In genomic region chr7:507623-508305, GRCh38 we compare ENCODE assay signal across 35 cellular contexts. TPM values are rescaled to one million over a fixed set of nuclear protein-coding genes. Genes with fewer than 3 reads are reported as not detected.
A peak's percentile ranks its signal among the peaks of the same experiment; 100 is the strongest.
DNase-seq lines count a peak whose midpoint lies in the region; ATAC-seq and TF ChIP-seq lines count a peak whose summit lies in the region.
"Had no signal": no experiment of that assay in that cellular context is flagged by ENCODE, and none has a peak within 500 bp of the region (broad histone marks: within the 10 kb centered on the region; RNA-seq: fewer than 3 reads in every experiment).

No MANE protein-coding gene starts in this region.

- H3K27me3 Mint-ChIP-seq in activated CD4-positive, alpha-beta T cell treated with anti-CD3 and anti-CD28 coated beads for 36 hours: no peaks in the 10 kb centered on the region
- H3K27me3 Mint-ChIP-seq: activated naive CD8-positive, alpha-beta T cell treated with anti-CD3 and anti-CD28 coated beads for 36 hours; memory B cell had no signal

- H3K27ac ChIP-seq in hepatocyte: peak overlapping the region; percentile 62
- no peak overlapping the region for H3K27ac ChIP-seq in psoas muscle
- H3K27ac ChIP-seq: cardiac muscle cell, PC-9 had no signal

- no peak overlapping the region for H3K4me3 ChIP-seq in hepatocyte
- H3K4me3 ChIP-seq in psoas muscle: no peak overlapping the region
- H3K4me3 ChIP-seq: cardiac muscle cell, PC-9, stomach had no signal

- ATAC-seq in Right ventricle myocardium inferior: no peak
- ATAC-seq in psoas muscle: no peak
- no peak for ATAC-seq in activated CD4-positive, alpha-beta T cell treated with anti-CD3 and anti-CD28 coated beads for 36 hours
- ATAC-seq in GM18867 (IDR thresholded peaks at IDR 0.05; ENCODE audit: unreplicated experiment): no peak
- ATAC-seq: effector memory CD8-positive, alpha-beta T cell had no signal

- peaks cover 7% of the 10 kb centered on the region for H4K20me1 ChIP-seq in hepatocyte (ENCODE audit: insufficient read depth, poor library complexity, severe bottlenecking)

- no peaks in the 10 kb centered on the region for H3K36me3 ChIP-seq in hepatocyte (replicated peaks; ENCODE audit: insufficient read depth, low read depth)
- H3K36me3 ChIP-seq in psoas muscle (ENCODE audit: insufficient read depth in 1 of 2, low read depth in 1 of 2): peaks cover 0 to 62% of the 10 kb centered on the region in 2 donors
- H3K36me3 ChIP-seq: cardiac muscle cell had no signal

- CTCF ChIA-PET in activated CD4-positive, alpha-beta T cell treated with anti-CD3 and anti-CD28 coated beads for 36 hours (lab: Charles Lee): no interaction called here

- WGBS in hepatocyte (ENCODE audit: low lambda C conversion rate, missing lambda C conversion rate): 84% methylated on average over 14 of the region's 17 CpGs
- WGBS in psoas muscle, 3 donors: 80 to 89% (median 80%) methylated on average over 16 to 17 of the region's 17 CpGs

- H3K4me1 ChIP-seq in hepatocyte (ENCODE audit: insufficient read depth) (peaks cover 30% of the 10 kb centered on the region), psoas muscle (peaks cover 17% of the 10 kb centered on the region)

- no peaks in the 10 kb centered on the region for H3K9me2 ChIP-seq in hepatocyte (replicated peaks; ENCODE audit: insufficient read depth)

- no peaks in the 10 kb centered on the region for H3K9me3 Mint-ChIP-seq in activated CD4-positive, alpha-beta T cell treated with anti-CD3 and anti-CD28 coated beads for 36 hours (ENCODE audit: low read depth)
- H3K9me3 Mint-ChIP-seq: activated naive CD8-positive, alpha-beta T cell treated with anti-CD3 and anti-CD28 coated beads for 36 hours; effector memory CD8-positive, alpha-beta T cell; memory B cell; nephron progenitor cell; T-helper 2 cell treated with Interferon-gamma antibody and Interleukin-4, amounts not matched to agents 5 μg/mL and 100 μg/mL, for 36 hours had no signal

- TF ChIP-seq CTCF in hepatocyte (IDR thresholded peaks at IDR 0.05; ENCODE audit: poor library complexity): no peak
- TF ChIP-seq CTCF in psoas muscle (IDR thresholded peaks at IDR 0.05): no peak

- H3K36me3 Mint-ChIP-seq in activated CD4-positive, alpha-beta T cell treated with anti-CD3 and anti-CD28 coated beads for 36 hours (ENCODE audit: low read depth): no peaks in the 10 kb centered on the region
- H3K36me3 Mint-ChIP-seq: activated naive CD8-positive, alpha-beta T cell treated with anti-CD3 and anti-CD28 coated beads for 36 hours; memory B cell had no signal

- no peaks in the 10 kb centered on the region for H3K4me1 Mint-ChIP-seq in activated CD4-positive, alpha-beta T cell treated with anti-CD3 and anti-CD28 coated beads for 36 hours
- H3K4me1 Mint-ChIP-seq: activated naive CD8-positive, alpha-beta T cell treated with anti-CD3 and anti-CD28 coated beads for 36 hours; memory B cell had no signal

- POLR2A ChIA-PET in activated CD4-positive, alpha-beta T cell treated with anti-CD3 and anti-CD28 coated beads for 36 hours (lab: Charles Lee): no interaction called here

- H3K4me3 Mint-ChIP-seq in activated CD4-positive, alpha-beta T cell treated with anti-CD3 and anti-CD28 coated beads for 36 hours: no peak overlapping the region
- H3K4me3 Mint-ChIP-seq: activated naive CD8-positive, alpha-beta T cell treated with anti-CD3 and anti-CD28 coated beads for 36 hours; effector memory CD8-positive, alpha-beta T cell; memory B cell; nephron progenitor cell; T-helper 2 cell treated with Interferon-gamma antibody and Interleukin-4, amounts not matched to agents 5 μg/mL and 100 μg/mL, for 36 hours had no signal

- no peaks in the 10 kb centered on the region for H3K27me3 ChIP-seq in hepatocyte
- H3K27me3 ChIP-seq in psoas muscle (ENCODE audit: insufficient read depth in 3 of 3, low read length in 2 of 3): no peaks in the 10 kb centered on the region
- H3K27me3 ChIP-seq: cardiac muscle cell, stomach had no signal

- no peak overlapping the region for H3K4me2 ChIP-seq in hepatocyte
- H3K4me2 ChIP-seq: PC-9 had no signal

- no peak overlapping the region for H2AFZ ChIP-seq in hepatocyte
- H2AFZ ChIP-seq: PC-9 had no signal

- intact Hi-C loops in Right ventricle myocardium inferior (cut with DNase I) (no loop called here), cardiac septum (cut with DNase I) (no loop called here), psoas muscle (cut with DNase I) (no loop called here)
- intact Hi-C loops in activated CD4-positive, alpha-beta T cell treated with anti-CD3 and anti-CD28 coated beads for 36 hours (cut with DNase I, micrococcal nuclease): no loop called here

- H3K79me2 ChIP-seq in hepatocyte: peaks cover 18% of the 10 kb centered on the region

- no peaks in the 10 kb centered on the region for H3K9me3 ChIP-seq in hepatocyte (ENCODE audit: low read depth)
- no peaks in the 10 kb centered on the region for H3K9me3 ChIP-seq in psoas muscle
- H3K9me3 ChIP-seq: stomach had no signal

- DNase-seq in Right ventricle myocardium inferior (ENCODE audit: missing footprints) (peak; percentile 33), cardiac septum (ENCODE audit: low spot score) (no peak), hepatocyte (ENCODE audit: low spot score) (no peak), psoas muscle (peak; percentile 10 to 34), ecto neural progenitor cell (ENCODE audit: low spot score) (no peak), NOMO-1 (lab: John Stamatoyannopoulos, UW; ENCODE audit: unreplicated experiment in 2 of 2) (no peak)
- no peak for DNase-seq in activated CD4-positive, alpha-beta T cell treated with anti-CD3 and anti-CD28 coated beads for 36 hours
- DNase-seq: 8988T; activated CD4-positive, alpha-beta T cell treated with anti-CD3 and anti-CD28 coated beads for 4 hours; activated gamma-delta T cell; activated naive CD8-positive, alpha-beta T cell treated with anti-CD3 and anti-CD28 coated beads for 36 hours; activated T-cell treated with anti-CD3 and anti-CD28 coated beads for 4 hours; anterior cingulate cortex; C1 segment of cervical spinal cord; COR-L47; cortex of kidney; DMS79; effector memory CD8-positive, alpha-beta T cell; IMR-90; NCI-H1417 treated with DMSO at 0.1 percent for 48 hours; NCI-H2081 treated with DMSO at 0.1 percent for 48 hours; NCI-H2227 treated with DMSO at 0.1 percent for 48 hours; NCI-H526 treated with DMSO at 0.1 percent for 48 hours; nephron progenitor cell; NK-92 treated with Interleukin-12 subunit alpha and Interleukin-12 subunit beta, amount 100 ng/mL, for 24 hours; PC-9; retina; stimulated activated CD4-positive, alpha-beta T cell treated with anti-CD3 and anti-CD28 coated beads, Interleukin-12 subunit alpha, Interleukin-12 subunit beta, amount 100 ng/mL, for 4 hours; stimulated activated CD4-positive, alpha-beta T cell treated with anti-CD3 and anti-CD28 coated beads, Interleukin-2, amount 100 ng/mL, for 48 hours; stomach; trophoblast cell had no signal

- H3K27ac Mint-ChIP-seq in activated CD4-positive, alpha-beta T cell treated with anti-CD3 and anti-CD28 coated beads for 36 hours: no peak overlapping the region
- H3K27ac Mint-ChIP-seq: activated naive CD8-positive, alpha-beta T cell treated with anti-CD3 and anti-CD28 coated beads for 36 hours; effector memory CD8-positive, alpha-beta T cell; memory B cell; nephron progenitor cell; T-helper 2 cell treated with Interferon-gamma antibody and Interleukin-4, amounts not matched to agents 5 μg/mL and 100 μg/mL, for 36 hours had no signal

RNA-seq across cellular contexts. Expression of gene PDGFA, which starts 11.9 kb away (rescaled TPM):
- total RNA-seq in Right ventricle myocardium inferior (37.2 TPM), cardiac septum (38.9 TPM), hepatocyte (56.6 and 63.1 TPM in 2 replicates), psoas muscle (10 to 100 TPM; 13.9 to 30.4 (median 19.2) TPM)
- polyA plus RNA-seq in hepatocyte (22.3 and 30.7 TPM in 2 replicates), psoas muscle (10 to 100 TPM in 2 of 3 donors, 1 to 10 TPM in 1; 9.1 to 24.4 (median 15.3) TPM)
- 1 to 10 TPM; 5.2 to 5.3 TPM for total RNA-seq in activated CD4-positive, alpha-beta T cell treated with anti-CD3 and anti-CD28 coated beads for 36 hours

Comparison
In these comparisons a context has a peak if more than half of its experiments do, and no peak if none do; other contexts are left out.
1. DNase-seq: peak in Right ventricle myocardium inferior (single experiment) and psoas muscle (2 of 2); none in cardiac septum (single experiment), hepatocyte (single experiment), activated CD4-positive, alpha-beta T cell treated with anti-CD3 and anti-CD28 coated beads for 36 hours (single experiment), ecto neural progenitor cell (single experiment) and NOMO-1 (0 of 2).